9 cellular contexts compared by ENCODE assay signal in genomic region chr9:137045294-137046093, GRCh38. TPM values are rescaled to one million over a fixed set of nuclear protein-coding genes. Genes with fewer than 3 reads are reported as not detected.
A peak's percentile ranks its signal among the peaks of the same experiment; 100 is the strongest.
DNase-seq lines count a peak whose midpoint lies in the region; ATAC-seq, FAIRE-seq and TF ChIP-seq lines count a peak whose summit lies in the region.
"Had no signal": no experiment of that assay in that cellular context is flagged by ENCODE, and none has a peak within 500 bp of the region (broad histone marks: within the 10 kb centered on the region; RNA-seq: fewer than 3 reads in every experiment).

No MANE protein-coding gene starts in this region.

- peaks cover 0 to 3% of the 10 kb centered on the region in 2 experiments for H3K27me3 ChIP-seq in endothelial cell of umbilical vein (ENCODE audit: control insufficient read depth in 2 of 2, insufficient read depth in 2 of 2, low read length in 2 of 2)
- H3K27me3 ChIP-seq in naive thymus-derived CD4-positive, alpha-beta T cell (ENCODE audit: control insufficient read depth in 2 of 2, insufficient read depth in 2 of 2, low read length in 2 of 2) = peaks cover 9 to 35% of the 10 kb centered on the region in 2 donors

- peak overlapping the region; percentile 36 for H3K9ac ChIP-seq in endothelial cell of umbilical vein (replicated peaks; ENCODE audit: extremely low read depth, insufficient read depth, low read length)

- FAIRE-seq in endothelial cell of umbilical vein (lab: Jason Lieb, UNC) = peak; percentile 63

- no peaks in the 10 kb centered on the region for H3K36me3 Mint-ChIP-seq in naive thymus-derived CD4-positive, alpha-beta T cell

- DNase-seq in NCI-H2227 (lab: John Stamatoyannopoulos, UW; ENCODE audit: unreplicated experiment) = peak; percentile 49
- DNase-seq in NCI-H2227 treated with DMSO at 0.1 percent for 48 hours (lab: John Stamatoyannopoulos, UW) = no peak
- no peak for DNase-seq in RWPE1 (ENCODE audit: low spot score)
- DNase-seq in endothelial cell of umbilical vein (ENCODE audit: low read depth, low spot score) = peak; percentile 40
- peak in 1 of 9 donors; percentile 49 for DNase-seq in naive thymus-derived CD4-positive, alpha-beta T cell
- DNase-seq in cortex of kidney (lab: John Stamatoyannopoulos, UW) = no peak
- no peak for DNase-seq in globus pallidus (ENCODE audit: low spot score)

- peak overlapping the region; percentile 56 for H3K4me2 ChIP-seq in endothelial cell of umbilical vein (ENCODE audit: insufficient read depth, low read length)

- peaks cover 0 to 2% of the 10 kb centered on the region in 2 experiments for H3K36me3 ChIP-seq in endothelial cell of umbilical vein (ENCODE audit: control insufficient read depth in 2 of 2, extremely low read depth in 1 of 2, insufficient read depth in 2 of 2, low read length in 2 of 2)
- H3K36me3 ChIP-seq in naive thymus-derived CD4-positive, alpha-beta T cell (ENCODE audit: control insufficient read depth in 2 of 3, insufficient read depth in 3 of 3, low read length in 3 of 3) = no peaks in the 10 kb centered on the region

- BruUV-seq in endothelial cell of umbilical vein (replicated peaks; lab: Mats Ljungman, UMichigan) = no TSS peak

- POLR2A ChIA-PET in RWPE1 (lab: Yijun Ruan, JAX; ENCODE audit: low non-redundant PET) (no interaction called here), endothelial cell of umbilical vein (lab: Charles Lee) (no interaction called here)
- POLR2A ChIA-PET in naive thymus-derived CD4-positive, alpha-beta T cell (lab: Charles Lee) = no interaction called here

- H3K9me1 ChIP-seq in endothelial cell of umbilical vein (replicated peaks; ENCODE audit: control insufficient read depth, extremely low read depth, insufficient read depth, low read length) = no peaks in the 10 kb centered on the region

- no peaks in the 10 kb centered on the region for H3K9me3 ChIP-seq in endothelial cell of umbilical vein (replicated peaks; ENCODE audit: control insufficient read depth, insufficient read depth, low read length)
- H3K9me3 ChIP-seq in naive thymus-derived CD4-positive, alpha-beta T cell (ENCODE audit: control insufficient read depth in 2 of 3, low read length in 3 of 3) = no peaks in the 10 kb centered on the region

- peaks cover 41% of the 10 kb centered on the region for H3K4me1 ChIP-seq in endothelial cell of umbilical vein (ENCODE audit: control insufficient read depth, extremely low read depth, insufficient read depth, low read length)
- peaks cover 9 to 25% of the 10 kb centered on the region in 2 donors for H3K4me1 ChIP-seq in naive thymus-derived CD4-positive, alpha-beta T cell (ENCODE audit: control insufficient read depth in 2 of 2, insufficient read depth in 2 of 2, low read length in 2 of 2)

- dilution Hi-C loops in endothelial cell of umbilical vein (cut with MboI; ENCODE audit: extremely low pct_ligation_motif_present, low sequenced_read_pairs) = no loop called here

- no peak overlapping the region for H3K27ac Mint-ChIP-seq in naive thymus-derived CD4-positive, alpha-beta T cell

- peak overlapping the region in 9 of 10 donors; percentile 18 to 79 (median 57) for H3K4me3 Mint-ChIP-seq in naive thymus-derived CD4-positive, alpha-beta T cell

- TF ChIP-seq CTCF in RWPE1 (conservative IDR thresholded peaks at IDR 0.05; ENCODE audit: low read depth) (no peak), endothelial cell of umbilical vein (IDR thresholded peaks at IDR 0.05; ENCODE audit: extremely low read depth in 1 of 2, insufficient read depth in 1 of 2, low read depth in 1 of 2, low read length in 2 of 2) (no peak)

- peaks cover 33% of the 10 kb centered on the region for H3K79me2 ChIP-seq in endothelial cell of umbilical vein (ENCODE audit: control insufficient read depth, insufficient read depth, low read length)

- H4K20me1 ChIP-seq in endothelial cell of umbilical vein (replicated peaks; ENCODE audit: control insufficient read depth, extremely low read depth, insufficient read depth, low read length) = no peaks in the 10 kb centered on the region

- TF ChIP-seq POLR2A in endothelial cell of umbilical vein (IDR thresholded peaks at IDR 0.05; ENCODE audit: low read depth, low read length) = no peak

- CTCF ChIA-PET in RWPE1 (lab: Yijun Ruan, JAX) = interaction anchor here (0.8 to 4.4 kb wide), 11 partner anchors 10 to 52 kb away, joined by 5 to 76 read pairs (median 19); partner anchors contain the start of genes ABCA2, SAPCD2 and UAP1L1
- CTCF ChIA-PET in endothelial cell of umbilical vein (lab: Charles Lee) = interaction anchor here (1.3 to 5.2 kb wide), 8 partner anchors 10 to 259 kb away, joined by 4 to 58 read pairs (median 11); no protein-coding TSS in a partner anchor
- CTCF ChIA-PET in naive thymus-derived CD4-positive, alpha-beta T cell (lab: Charles Lee) = interaction anchor here (0.8 kb wide), 1 partner anchor 10 kb away, joined by 5 read pairs; no protein-coding TSS in a partner anchor

- peak overlapping the region; percentile 48 for H3K27ac ChIP-seq in RWPE1
- no peak overlapping the region for H3K27ac ChIP-seq in endothelial cell of umbilical vein (ENCODE audit: insufficient read depth, low read depth, low read length)
- H3K27ac ChIP-seq in naive thymus-derived CD4-positive, alpha-beta T cell (ENCODE audit: low read depth, low read length) = no peak overlapping the region

- peak overlapping the region; percentile 98 for H2AFZ ChIP-seq in endothelial cell of umbilical vein (ENCODE audit: low read depth, low read length)

- H3K27me3 Mint-ChIP-seq in naive thymus-derived CD4-positive, alpha-beta T cell = peaks cover 15 to 42% (median 34%) of the 10 kb centered on the region in 5 donors

- ATAC-seq in naive thymus-derived CD4-positive, alpha-beta T cell = peak; percentile 6
- ATAC-seq in GM18511 (IDR thresholded peaks at IDR 0.05; ENCODE audit: unreplicated experiment) = no peak

- H3K4me1 Mint-ChIP-seq in naive thymus-derived CD4-positive, alpha-beta T cell = peaks cover 0 to 11% (median 9%) of the 10 kb centered on the region in 7 donors

- intact Hi-C loops in endothelial cell of umbilical vein (cut with micrococcal nuclease) = loop anchor here (1.0 to 2.0 kb wide), 4 partner anchors 17 to 182 kb away; partner anchors contain the start of genes ABCA2, MAN1B1 and RNF224
- intact Hi-C loops in naive thymus-derived CD4-positive, alpha-beta T cell (cut with micrococcal nuclease) = loop anchor here (1.0 to 5.0 kb wide), 5 partner anchors 22 to 198 kb away; partner anchors contain the start of genes PHPT1 (in 1 of the 2) and RNF224 (in 1 of the 2)

- H3K9me3 Mint-ChIP-seq in naive thymus-derived CD4-positive, alpha-beta T cell = no peaks in the 10 kb centered on the region

- peak overlapping the region; percentile 44 to 57 (median 54) for H3K4me3 ChIP-seq in endothelial cell of umbilical vein (replicated peaks in 1 of 3; ENCODE audit: insufficient read depth in 1 of 3, low read depth in 1 of 3, low read length in 3 of 3)
- H3K4me3 ChIP-seq in naive thymus-derived CD4-positive, alpha-beta T cell (ENCODE audit: low read length) = peak overlapping the region; percentile 46

RNA-seq across cellular contexts. Expression of gene NPDC1, which starts 0.5 kb away (rescaled TPM):
- 157 and 181 TPM in 2 replicates for total RNA-seq in endothelial cell of umbilical vein
- polyA plus RNA-seq in endothelial cell of umbilical vein = 115 and 144 TPM in 2 replicates
- polyA plus RNA-seq in endothelial cell of umbilical vein (2011; cell fraction: cytosol; rRNA removed) = 36.8 and 76.5 TPM in 2 replicates
- polyA plus RNA-seq in endothelial cell of umbilical vein (2011; cell fraction: nucleus; rRNA removed) = 315 and 318 TPM in 2 replicates
- 82.5 and 142 TPM in 2 replicates for polyA plus RNA-seq in endothelial cell of umbilical vein (2012)
- 15.9 and 21.7 TPM in 2 replicates for polyA minus RNA-seq in endothelial cell of umbilical vein
- 49.1 TPM for polyA minus RNA-seq in endothelial cell of umbilical vein (2011; cell fraction: cytosol; rRNA and poly(A)+ RNA removed)
- 24.8 and 73.7 TPM in 2 replicates for polyA minus RNA-seq in endothelial cell of umbilical vein (2011; cell fraction: nucleus; rRNA and poly(A)+ RNA removed)
- 10 to 100 TPM in 2 of 5 experiments, 1 to 10 TPM in 3; 2.3 to 37.5 (median 7.4) TPM for total RNA-seq in naive thymus-derived CD4-positive, alpha-beta T cell
- polyA plus RNA-seq in naive thymus-derived CD4-positive, alpha-beta T cell = 1 to 10 TPM in 1 of 2 donors, under 1 TPM in 1; 0.36 to 1.2 TPM

RNA-seq across cellular contexts. Expression of gene ENTPD2, which starts 8.4 kb away (rescaled TPM):
- total RNA-seq in endothelial cell of umbilical vein = not detected in 2 replicates
- polyA plus RNA-seq in endothelial cell of umbilical vein = 0.03 TPM in 1 of 2 replicates, not detected in the other
- polyA plus RNA-seq in endothelial cell of umbilical vein (2011; cell fraction: cytosol; rRNA removed) = 0.05 TPM in 1 of 2 replicates, not detected in the other
- not detected in 2 replicates for polyA plus RNA-seq in endothelial cell of umbilical vein (2011; cell fraction: nucleus; rRNA removed)
- polyA plus RNA-seq in endothelial cell of umbilical vein (2012) = not detected in 2 replicates
- polyA minus RNA-seq in endothelial cell of umbilical vein = 0.08 TPM in 1 of 2 replicates, not detected in the other
- not detected for polyA minus RNA-seq in endothelial cell of umbilical vein (2011; cell fraction: cytosol; rRNA and poly(A)+ RNA removed)
- polyA minus RNA-seq in endothelial cell of umbilical vein (2011; cell fraction: nucleus; rRNA and poly(A)+ RNA removed) = not detected in 2 replicates
- not detected for total RNA-seq in naive thymus-derived CD4-positive, alpha-beta T cell
- polyA plus RNA-seq in naive thymus-derived CD4-positive, alpha-beta T cell = not detected
- total RNA-seq: activated CD8-positive, alpha-beta memory T cell treated with anti-CD3 and anti-CD28 coated beads for 36 hours had no signal

RNA-seq across cellular contexts. Expression of gene FUT7, which starts 13.6 kb away (rescaled TPM):
- not detected in 2 replicates for total RNA-seq in endothelial cell of umbilical vein
- polyA plus RNA-seq in endothelial cell of umbilical vein = not detected in 2 replicates
- polyA plus RNA-seq in endothelial cell of umbilical vein (2011; cell fraction: cytosol; rRNA removed) = not detected in 2 replicates
- polyA plus RNA-seq in endothelial cell of umbilical vein (2011; cell fraction: nucleus; rRNA removed) = not detected in 2 replicates
- not detected in 2 replicates for polyA plus RNA-seq in endothelial cell of umbilical vein (2012)
- 0.13 TPM in 1 of 2 replicates, not detected in the other for polyA minus RNA-seq in endothelial cell of umbilical vein
- polyA minus RNA-seq in endothelial cell of umbilical vein (2011; cell fraction: cytosol; rRNA and poly(A)+ RNA removed) = not detected
- polyA minus RNA-seq in endothelial cell of umbilical vein (2011; cell fraction: nucleus; rRNA and poly(A)+ RNA removed) = not detected in 2 replicates
- 1 to 10 TPM in 1 of 5 experiments, under 1 TPM in 3, not detected in 1; 0.27 to 4.6 (median 0.50) TPM for total RNA-seq in naive thymus-derived CD4-positive, alpha-beta T cell
- polyA plus RNA-seq in naive thymus-derived CD4-positive, alpha-beta T cell = under 1 TPM; 0.06 to 0.25 TPM

RNA-seq across cellular contexts. Expression of gene ABCA2, which starts 17.5 kb away (rescaled TPM):
- 20.0 and 23.4 TPM in 2 replicates for total RNA-seq in endothelial cell of umbilical vein
- polyA plus RNA-seq in endothelial cell of umbilical vein = 29.1 and 41.2 TPM in 2 replicates
- 16.7 and 19.6 TPM in 2 replicates for polyA plus RNA-seq in endothelial cell of umbilical vein (2011; cell fraction: cytosol; rRNA removed)
- polyA plus RNA-seq in endothelial cell of umbilical vein (2011; cell fraction: nucleus; rRNA removed) = 105 and 118 TPM in 2 replicates
- polyA plus RNA-seq in endothelial cell of umbilical vein (2012) = 20.6 and 41.1 TPM in 2 replicates
- polyA minus RNA-seq in endothelial cell of umbilical vein = 16.7 and 20.8 TPM in 2 replicates
- polyA minus RNA-seq in endothelial cell of umbilical vein (2011; cell fraction: cytosol; rRNA and poly(A)+ RNA removed) = 35.0 TPM
- polyA minus RNA-seq in endothelial cell of umbilical vein (2011; cell fraction: nucleus; rRNA and poly(A)+ RNA removed) = 20.9 and 31.0 TPM in 2 replicates
- 100 to 1,000 TPM in 1 of 5 experiments, 10 to 100 TPM in 4; 18.4 to 112 (median 26.7) TPM for total RNA-seq in naive thymus-derived CD4-positive, alpha-beta T cell
- polyA plus RNA-seq in naive thymus-derived CD4-positive, alpha-beta T cell = 1 to 10 TPM; 1.8 to 2.5 TPM

RNA-seq across cellular contexts. Expression of gene SAPCD2, which starts 24.9 kb away (rescaled TPM):
- total RNA-seq in endothelial cell of umbilical vein = 24.3 and 27.8 TPM in 2 replicates
- polyA plus RNA-seq in endothelial cell of umbilical vein = 11.5 and 13.2 TPM in 2 replicates
- 13.1 and 17.1 TPM in 2 replicates for polyA plus RNA-seq in endothelial cell of umbilical vein (2011; cell fraction: cytosol; rRNA removed)
- polyA plus RNA-seq in endothelial cell of umbilical vein (2011; cell fraction: nucleus; rRNA removed) = 10.8 and 13.8 TPM in 2 replicates
- polyA plus RNA-seq in endothelial cell of umbilical vein (2012) = 8.2 and 11.9 TPM in 2 replicates
- polyA minus RNA-seq in endothelial cell of umbilical vein = 5.1 and 6.9 TPM in 2 replicates
- polyA minus RNA-seq in endothelial cell of umbilical vein (2011; cell fraction: cytosol; rRNA and poly(A)+ RNA removed) = 45.6 TPM
- 4.0 and 4.3 TPM in 2 replicates for polyA minus RNA-seq in endothelial cell of umbilical vein (2011; cell fraction: nucleus; rRNA and poly(A)+ RNA removed)
- 10 to 100 TPM in 1 of 5 experiments, 1 to 10 TPM in 1, under 1 TPM in 3; 0.16 to 22.1 (median 0.74) TPM for total RNA-seq in naive thymus-derived CD4-positive, alpha-beta T cell
- polyA plus RNA-seq in naive thymus-derived CD4-positive, alpha-beta T cell = under 1 TPM in 1 of 2 donors, not detected in 1; 0.18 TPM

Comparison
In these comparisons a context has a peak if more than half of its experiments do, and no peak if none do; other contexts are left out.
1. DNase-seq: peak in NCI-H2227 (single experiment) and endothelial cell of umbilical vein (single experiment); none in NCI-H2227 treated with DMSO at 0.1 percent for 48 hours (single experiment), RWPE1 (single experiment), cortex of kidney (single experiment) and globus pallidus (single experiment).